In genomic region chr22:48749555-48750227, GRCh38 we compare ENCODE assay signal across 17 cellular contexts.
A peak's percentile ranks its signal among the peaks of the same experiment; 100 is the strongest.
DNase-seq lines count a peak whose midpoint lies in the region; ATAC-seq and TF ChIP-seq lines count a peak whose summit lies in the region.
"Had no signal": no experiment of that assay in that cellular context is flagged by ENCODE, and none has a peak within 500 bp of the region (broad histone marks: within the 10 kb centered on the region; RNA-seq: fewer than 3 reads in every experiment).

No MANE protein-coding gene starts in this region.

- peak overlapping the region; percentile 8 for H3K18ac ChIP-seq in neuronal stem cell (ENCODE audit: low read length)

- 93 to 96% methylated on average over 20 to 37 of the region's 37 CpGs for WGBS in endodermal cell (ENCODE audit: insufficient coverage in 1 of 2, insufficient read length in 1 of 2), 2 experiments
- WGBS in neuronal stem cell (ENCODE audit: extremely low coverage in 2 of 2, insufficient read length in 2 of 2, insufficient replicate concordance in 1 of 2), 2 donors = no CpG with 5 or more reads among the region's 37 CpGs

- H3K9me3 Mint-ChIP-seq in endodermal cell = no peaks in the 10 kb centered on the region
- H3K9me3 Mint-ChIP-seq: GM23338 had no signal

- no peak overlapping the region for H3K27ac ChIP-seq in endodermal cell (ENCODE audit: low read depth, low read length)
- H3K27ac ChIP-seq in neuronal stem cell (replicated peaks; ENCODE audit: low read length) = no peak overlapping the region

- ATAC-seq in HG03432 (IDR thresholded peaks at IDR 0.05; ENCODE audit: unreplicated experiment) (no peak), HG03460 (IDR thresholded peaks at IDR 0.05; ENCODE audit: unreplicated experiment) (no peak)
- ATAC-seq: GM23338 had no signal

- H2AFZ ChIP-seq in neuronal stem cell (ENCODE audit: low read length) = no peak overlapping the region
- H2AFZ ChIP-seq: GM23338 had no signal

- peak overlapping the region; percentile 6 for H2BK12ac ChIP-seq in neuronal stem cell (ENCODE audit: low read length)

- H4K8ac ChIP-seq in neuronal stem cell (ENCODE audit: low read depth, low read length) = no peak overlapping the region

- peak overlapping the region; percentile 56 for H2AK5ac ChIP-seq in neuronal stem cell (ENCODE audit: low read depth, low read length)

- no peaks in the 10 kb centered on the region for H3K36me3 Mint-ChIP-seq in endodermal cell (ENCODE audit: low read depth)
- H3K36me3 Mint-ChIP-seq: CD4-positive, alpha-beta memory T cell had no signal

- no peak overlapping the region for H3K14ac ChIP-seq in neuronal stem cell (ENCODE audit: low read length)

- H3K27me3 ChIP-seq in endodermal cell (ENCODE audit: control insufficient read depth, insufficient read depth, low read length, poor library complexity, severe bottlenecking) (no peaks in the 10 kb centered on the region), neuronal stem cell (ENCODE audit: control insufficient read depth in 3 of 3, insufficient read depth in 3 of 3, low read depth in 1 of 3, low read length in 3 of 3) (no peaks in the 10 kb centered on the region)
- H3K27me3 ChIP-seq: BE2C had no signal

- no peaks in the 10 kb centered on the region for H3K4me1 Mint-ChIP-seq in endodermal cell
- H3K4me1 Mint-ChIP-seq: CD4-positive, alpha-beta memory T cell; GM23338 had no signal

- peak overlapping the region; percentile 75 for H2BK5ac ChIP-seq in neuronal stem cell (ENCODE audit: low read length)

- no peak overlapping the region for H3K4me3 ChIP-seq in endodermal cell (ENCODE audit: low read length)
- no peak overlapping the region for H3K4me3 ChIP-seq in neuronal stem cell (ENCODE audit: low read length in 2 of 2)
- H3K4me3 ChIP-seq: GM23338 had no signal

- H3K4me3 Mint-ChIP-seq in endodermal cell = no peak overlapping the region
- H3K4me3 Mint-ChIP-seq: CD4-positive, alpha-beta memory T cell; GM23338 had no signal

- H4K91ac ChIP-seq in neuronal stem cell (ENCODE audit: low read depth, low read length, poor library complexity) = no peak overlapping the region

- H3K9ac ChIP-seq in endodermal cell (ENCODE audit: extremely low read depth, low read length, poor library complexity, severe bottlenecking) (no peak overlapping the region), neuronal stem cell (ENCODE audit: low read depth, low read length, poor library complexity) (no peak overlapping the region)

- peaks cover 4% of the 10 kb centered on the region for H3K79me1 ChIP-seq in neuronal stem cell (ENCODE audit: low read depth, low read length)

- H3K36me3 ChIP-seq in endodermal cell (ENCODE audit: control insufficient read depth, insufficient read depth, low read length) (no peaks in the 10 kb centered on the region), neuronal stem cell (replicated peaks in 1 of 2; ENCODE audit: control insufficient read depth in 2 of 2, insufficient read depth in 2 of 2, low read length in 2 of 2) (peaks cover 0 to 2% of the 10 kb centered on the region in 2 donors)
- H3K36me3 ChIP-seq: BE2C had no signal

- no peak overlapping the region for H2BK120ac ChIP-seq in neuronal stem cell (ENCODE audit: low read depth, low read length)

- TF ChIP-seq CTCF in endodermal cell (conservative IDR thresholded peaks at IDR 0.05) = no peak

- DNase-seq in stimulated activated CD4-positive, alpha-beta T cell treated with anti-CD3 and anti-CD28 coated beads, Interleukin-4, amount 100 ng/mL, for 24 hours = peak; percentile 1
- DNase-seq in stimulated activated CD4-positive, alpha-beta T cell treated with anti-CD3 and anti-CD28 coated beads, Interleukin-4, amount 100 ng/mL, for 1 hour = no peak
- DNase-seq in endodermal cell (peak; percentile 36), neuronal stem cell (ENCODE audit: low spot score) (no peak), NCI-H1694 (lab: John Stamatoyannopoulos, UW) (no peak)
- DNase-seq: BE2C; CD4-positive, alpha-beta memory T cell; DND-41; GDM1; KG1; NCI-H1092; NCI-H187; NCI-H446; NCI-H82 had no signal

- H3K27me3 Mint-ChIP-seq in endodermal cell (ENCODE audit: insufficient read depth) = no peaks in the 10 kb centered on the region
- H3K27me3 Mint-ChIP-seq: CD4-positive, alpha-beta memory T cell had no signal

- H3K27ac Mint-ChIP-seq in endodermal cell = no peak overlapping the region
- H3K27ac Mint-ChIP-seq: CD4-positive, alpha-beta memory T cell; GM23338 had no signal

- H2BK15ac ChIP-seq in neuronal stem cell (ENCODE audit: low read length) = no peak overlapping the region

- H3K4ac ChIP-seq in neuronal stem cell (ENCODE audit: low read length) = no peak overlapping the region

- H3K4me1 ChIP-seq in endodermal cell (ENCODE audit: control insufficient read depth, insufficient read depth, low read length) = no peaks in the 10 kb centered on the region
- no peaks in the 10 kb centered on the region for H3K4me1 ChIP-seq in neuronal stem cell (ENCODE audit: control insufficient read depth in 2 of 2, insufficient read depth in 1 of 2, low read depth in 1 of 2, low read length in 2 of 2)
- H3K4me1 ChIP-seq: BE2C had no signal

- H3K23ac ChIP-seq in neuronal stem cell (ENCODE audit: low read depth, low read length, poor library complexity) = peak overlapping the region; percentile 55

- no peaks in the 10 kb centered on the region for H3K9me3 ChIP-seq in endodermal cell (ENCODE audit: control insufficient read depth, low read length)
- H3K9me3 ChIP-seq in neuronal stem cell (replicated peaks in 1 of 2; ENCODE audit: control insufficient read depth in 2 of 2, insufficient read depth in 1 of 2, low read depth in 1 of 2, low read length in 2 of 2) = peaks cover 0 to 2% of the 10 kb centered on the region in 2 donors

- H3K4me2 ChIP-seq in neuronal stem cell (ENCODE audit: insufficient read depth, low read length, poor library complexity, severe bottlenecking) = no peak overlapping the region
- H3K4me2 ChIP-seq: GM23338 had no signal

Comparison
In these comparisons a context has a peak if more than half of its experiments do, and no peak if none do; other contexts are left out.
1. DNase-seq: peak in stimulated activated CD4-positive, alpha-beta T cell treated with anti-CD3 and anti-CD28 coated beads, Interleukin-4, amount 100 ng/mL, for 24 hours (single experiment) and endodermal cell (single experiment); none in stimulated activated CD4-positive, alpha-beta T cell treated with anti-CD3 and anti-CD28 coated beads, Interleukin-4, amount 100 ng/mL, for 1 hour (single experiment), neuronal stem cell (single experiment) and NCI-H1694 (single experiment).